ENCODE assay signal across 19 cellular contexts in genomic region chr11:88979641-88980040, GRCh38.
DNase-seq lines count a peak whose midpoint lies in the region; ATAC-seq and TF ChIP-seq lines count a peak whose summit lies in the region.
"Had no signal": no experiment of that assay in that cellular context is flagged by ENCODE, and none has a peak within 500 bp of the region (broad histone marks: within the 10 kb centered on the region; RNA-seq: fewer than 3 reads in every experiment).

No MANE protein-coding gene starts in this region.

- H3K36me3 Mint-ChIP-seq in chondrocyte (ENCODE audit: low read depth) = no peaks in the 10 kb centered on the region
- no peaks in the 10 kb centered on the region for H3K36me3 Mint-ChIP-seq in T-helper 17 cell (ENCODE audit: low read depth)
- H3K36me3 Mint-ChIP-seq: activated naive CD8-positive, alpha-beta T cell treated with anti-CD3 and anti-CD28 coated beads, Interleukin-2, amount 10 ng/mL, durations not matched to agents 7 days and 5 days; stimulated activated memory B cell treated with anti-CD40 and anti-IgM and Interleukin-4, amounts not matched to agents 10 μg/mL and 1 μg/mL and 100 μg/mL, for 72 hours had no signal

- peak overlapping the region; percentile 65 for H3K27ac ChIP-seq in mesodermal cell (ENCODE audit: low read depth, low read length, severe bottlenecking)
- no peak overlapping the region for H3K27ac ChIP-seq in SJCRH30
- H3K27ac ChIP-seq: upper lobe of left lung, VCaP had no signal

- H3K36me3 ChIP-seq in mesodermal cell (ENCODE audit: control insufficient read depth, insufficient read depth, low read length) (no peaks in the 10 kb centered on the region), SJCRH30 (no peaks in the 10 kb centered on the region)
- H3K36me3 ChIP-seq: MG63, upper lobe of left lung had no signal

- H3K4me1 Mint-ChIP-seq in chondrocyte (ENCODE audit: low read depth) (peaks cover 7% of the 10 kb centered on the region), T-helper 17 cell (no peaks in the 10 kb centered on the region)
- H3K4me1 Mint-ChIP-seq: activated CD4-positive, alpha-beta memory T cell treated with anti-CD3 and anti-CD28 coated beads, Interleukin-2, amount 10 ng/mL, durations not matched to agents 7 days and 5 days; activated naive CD8-positive, alpha-beta T cell treated with anti-CD3 and anti-CD28 coated beads, Interleukin-2, amount 10 ng/mL, durations not matched to agents 7 days and 5 days; stimulated activated memory B cell treated with anti-CD40 and anti-IgM and Interleukin-4, amounts not matched to agents 10 μg/mL and 1 μg/mL and 100 μg/mL, for 72 hours had no signal

- H3K9me3 ChIP-seq in mesodermal cell (ENCODE audit: control insufficient read depth, low read length) = no peaks in the 10 kb centered on the region
- H3K9me3 ChIP-seq in SJCRH30 (replicated peaks) = no peaks in the 10 kb centered on the region
- H3K9me3 ChIP-seq in T-helper 17 cell (ENCODE audit: control insufficient read depth, low read length, poor library complexity, severe bottlenecking) = no peaks in the 10 kb centered on the region
- H3K9me3 ChIP-seq: MG63, upper lobe of left lung had no signal

- peak overlapping the region; percentile 0 for H3K27ac Mint-ChIP-seq in chondrocyte (ENCODE audit: unreplicated experiment)
- no peak overlapping the region for H3K27ac Mint-ChIP-seq in T-helper 17 cell
- H3K27ac Mint-ChIP-seq: activated CD4-positive, alpha-beta memory T cell treated with anti-CD3 and anti-CD28 coated beads, Interleukin-2, amount 10 ng/mL, durations not matched to agents 7 days and 5 days; activated naive CD8-positive, alpha-beta T cell treated with anti-CD3 and anti-CD28 coated beads, Interleukin-2, amount 10 ng/mL, durations not matched to agents 7 days and 5 days; stimulated activated memory B cell treated with anti-CD40 and anti-IgM and Interleukin-4, amounts not matched to agents 10 μg/mL and 1 μg/mL and 100 μg/mL, for 72 hours had no signal

- TF ChIP-seq CTCF in AG09309 (IDR thresholded peaks at IDR 0.05; ENCODE audit: control insufficient read depth, insufficient read depth, low read depth, low read length, missing control alignments) = no peak
- no peak for TF ChIP-seq CTCF in chondrocyte (IDR thresholded peaks at IDR 0.05)

- ATAC-seq in GM18505 (IDR thresholded peaks at IDR 0.05; ENCODE audit: unreplicated experiment) = no peak
- ATAC-seq in T-helper 17 cell = no peak
- ATAC-seq in HG02798 (IDR thresholded peaks at IDR 0.05; ENCODE audit: poor library complexity, unreplicated experiment) = no peak
- ATAC-seq: stimulated activated memory B cell treated with anti-CD40 and anti-IgM and Interleukin-4, amounts not matched to agents 10 μg/mL and 1 μg/mL and 100 μg/mL, for 72 hours had no signal

- H3K27me3 ChIP-seq in SJCRH30 = no peaks in the 10 kb centered on the region
- H3K27me3 ChIP-seq: MG63, upper lobe of left lung had no signal

- H3K4me3 Mint-ChIP-seq in chondrocyte (ENCODE audit: unreplicated experiment) (no peak overlapping the region), T-helper 17 cell (no peak overlapping the region)
- H3K4me3 Mint-ChIP-seq: activated CD4-positive, alpha-beta memory T cell treated with anti-CD3 and anti-CD28 coated beads, Interleukin-2, amount 10 ng/mL, durations not matched to agents 7 days and 5 days; activated naive CD8-positive, alpha-beta T cell treated with anti-CD3 and anti-CD28 coated beads, Interleukin-2, amount 10 ng/mL, durations not matched to agents 7 days and 5 days; stimulated activated memory B cell treated with anti-CD40 and anti-IgM and Interleukin-4, amounts not matched to agents 10 μg/mL and 1 μg/mL and 100 μg/mL, for 72 hours had no signal

- no peak for TF ChIP-seq POLR2A in GM18505 (IDR thresholded peaks at IDR 0.05; ENCODE audit: borderline replicate concordance, extremely low read depth, insufficient read depth, insufficient read length)

- WGBS in mesodermal cell (ENCODE audit: insufficient coverage in 2 of 2), 2 experiments = 56% methylated on average over 2 of the region's 2 CpGs; no CpG with 5 or more reads in 1 of the 2 experiments

- DNase-seq in AG09309 (ENCODE audit: low read depth) (peak; percentile 16), HS-5 (ENCODE audit: low read depth) (peak; percentile 20), chondrocyte (ENCODE audit: low spot score) (no peak), SJCRH30 (no peak), T-helper 17 cell (no peak)
- DNase-seq: activated CD4-positive, alpha-beta memory T cell treated with anti-CD3 and anti-CD28 coated beads, Interleukin-2, amount 10 ng/mL, durations not matched to agents 7 days and 5 days; activated naive CD8-positive, alpha-beta T cell treated with anti-CD3 and anti-CD28 coated beads, Interleukin-2, amount 10 ng/mL, durations not matched to agents 7 days and 5 days; AML-193; central memory CD4-positive, alpha-beta T cell; MG63; NCI-H1930; NCI-H524 treated with DMSO at 0.1 percent for 48 hours; upper lobe of left lung had no signal

- H3K27me3 Mint-ChIP-seq in chondrocyte (ENCODE audit: low read depth) = peaks cover 3% of the 10 kb centered on the region
- H3K27me3 Mint-ChIP-seq in T-helper 17 cell = no peaks in the 10 kb centered on the region
- H3K27me3 Mint-ChIP-seq: activated CD4-positive, alpha-beta memory T cell treated with anti-CD3 and anti-CD28 coated beads, Interleukin-2, amount 10 ng/mL, durations not matched to agents 7 days and 5 days; activated naive CD8-positive, alpha-beta T cell treated with anti-CD3 and anti-CD28 coated beads, Interleukin-2, amount 10 ng/mL, durations not matched to agents 7 days and 5 days; stimulated activated memory B cell treated with anti-CD40 and anti-IgM and Interleukin-4, amounts not matched to agents 10 μg/mL and 1 μg/mL and 100 μg/mL, for 72 hours had no signal

- peaks cover 13% of the 10 kb centered on the region for H3K4me1 ChIP-seq in mesodermal cell (ENCODE audit: control insufficient read depth, insufficient read depth, low read length, poor library complexity, severe bottlenecking)
- no peaks in the 10 kb centered on the region for H3K4me1 ChIP-seq in SJCRH30
- H3K4me1 ChIP-seq: upper lobe of left lung had no signal

- no peaks in the 10 kb centered on the region for H3K9me3 Mint-ChIP-seq in chondrocyte (ENCODE audit: low read depth)
- H3K9me3 Mint-ChIP-seq: activated CD4-positive, alpha-beta memory T cell treated with anti-CD3 and anti-CD28 coated beads, Interleukin-2, amount 10 ng/mL, durations not matched to agents 7 days and 5 days; stimulated activated memory B cell treated with anti-CD40 and anti-IgM and Interleukin-4, amounts not matched to agents 10 μg/mL and 1 μg/mL and 100 μg/mL, for 72 hours had no signal

- H3K4me3 ChIP-seq in AG09309 (ENCODE audit: control insufficient read depth, low read depth, low read length) = no peak overlapping the region
- no peak overlapping the region for H3K4me3 ChIP-seq in mesodermal cell (ENCODE audit: extremely low read depth, insufficient read depth, low read length, poor library complexity, severe bottlenecking)
- H3K4me3 ChIP-seq in SJCRH30 = no peak overlapping the region
- H3K4me3 ChIP-seq: MG63, skin epidermis, upper lobe of left lung had no signal

Comparison
In these comparisons a context has a peak if more than half of its experiments do, and no peak if none do; other contexts are left out.
1. DNase-seq: peak in AG09309 (single experiment) and HS-5 (single experiment); none in chondrocyte (single experiment), SJCRH30 (0 of 2) and T-helper 17 cell (0 of 3).